39 cellular contexts compared by ENCODE assay signal in genomic region chr6:107205062-107205461, GRCh38.
"Had no signal": no experiment of that assay in that cellular context is flagged by ENCODE, and none has a peak within 500 bp of the region (broad histone marks: within the 10 kb centered on the region; RNA-seq: fewer than 3 reads in every experiment).

No MANE protein-coding gene starts in this region.

- H3K9me3 ChIP-seq: adrenal gland, ascending aorta, body of pancreas had no signal

- DNase-seq: activated effector memory CD4-positive, alpha-beta T cell treated with anti-CD3 and anti-CD28 coated beads, Interleukin-2, amount 50 U/mL, for 16 hours; activated effector memory CD4-positive, alpha-beta T cell treated with Interleukin-2 at 50 U/mL for 16 hours; activated gamma-delta T cell; activated gamma-delta T cell treated with Interleukin-2 at 50 U/mL for 16 hours; activated naive CD4-positive, alpha-beta T cell; activated naive CD4-positive, alpha-beta T cell treated with anti-CD3 and anti-CD28 coated beads for 36 hours; activated naive CD4-positive, alpha-beta T cell treated with anti-CD3 and anti-CD28 coated beads, Interleukin-2, amount 10 ng/mL, durations not matched to agents 7 days and 5 days; activated naive CD4-positive, alpha-beta T cell treated with anti-CD3 and anti-CD28 coated beads, Interleukin-2, amount 50 U/mL, for 16 hours; activated naive CD4-positive, alpha-beta T cell treated with Interleukin-2 at 50 U/mL for 16 hours; activated naive CD8-positive, alpha-beta T cell treated with anti-CD3 and anti-CD28 coated beads for 36 hours; activated naive CD8-positive, alpha-beta T cell treated with anti-CD3 and anti-CD28 coated beads, Interleukin-2, amount 10 ng/mL, durations not matched to agents 7 days and 5 days; activated naive CD8-positive, alpha-beta T cell treated with anti-CD3 and anti-CD28 coated beads, Interleukin-2, amount 50 U/mL, for 24 hours; activated T-cell treated with anti-CD3 and anti-CD28 coated beads for 4 hours; activated T-cell treated with anti-CD3 and anti-CD28 coated beads, Interleukin-2, amount 50 U/mL, for 1 hour; activated T-cell treated with anti-CD3 and anti-CD28 coated beads, Interleukin-2, amount 50 U/mL, for 24 hours; activated T-cell treated with anti-CD3 and anti-CD28 coated beads, Interleukin-2, amount 50 U/mL, for 4 hours; activated T-cell treated with anti-CD3 and anti-CD28 coated beads, Interleukin-2, amount 50 U/mL, for 48 hours; activated T-cell treated with anti-CD3 and anti-CD28 coated beads, Interleukin-2, amount 50 U/mL, for 72 hours; adrenal gland; amniotic stem cell; amygdala; anterior cingulate cortex; aorta; body of pancreas; brain microvascular endothelial cell; caudate nucleus; central memory CD4-positive, alpha-beta T cell; cerebellar nuclear complex had no signal

- H3K27ac Mint-ChIP-seq: activated naive CD4-positive, alpha-beta T cell treated with anti-CD3 and anti-CD28 coated beads for 36 hours; activated naive CD4-positive, alpha-beta T cell treated with anti-CD3 and anti-CD28 coated beads, Interleukin-2, amount 10 ng/mL, durations not matched to agents 7 days and 5 days; activated naive CD4-positive, alpha-beta T cell treated with anti-CD3 and anti-CD28 coated beads, Interleukin-2, amount 50 U/mL, for 24 hours; activated naive CD4-positive, alpha-beta T cell treated with anti-CD3 and anti-CD28 coated beads, Interleukin-2, amount 50 U/mL, for 72 hours; activated naive CD8-positive, alpha-beta T cell; activated naive CD8-positive, alpha-beta T cell treated with anti-CD3 and anti-CD28 coated beads for 36 hours; activated naive CD8-positive, alpha-beta T cell treated with anti-CD3 and anti-CD28 coated beads, Interleukin-2, amount 10 ng/mL, durations not matched to agents 7 days and 5 days; activated naive CD8-positive, alpha-beta T cell treated with anti-CD3 and anti-CD28 coated beads, Interleukin-2, amount 50 U/mL, for 24 hours; activated T-cell treated with anti-CD3 and anti-CD28 coated beads, Interleukin-2, amount 50 U/mL, for 24 hours; activated T-cell treated with anti-CD3 and anti-CD28 coated beads, Interleukin-2, amount 50 U/mL, for 72 hours; activated T-helper 1 cell treated with anti-CD3 and anti-CD28 coated beads, Interleukin-12 subunit alpha, Interleukin-12 subunit beta, Interleukin-2, Interleukin-4 antibody, amounts not matched to agents 30 ng/mL and 10 ng/mL and 1 ng/mL, durations not matched to agents 14 hours and 24 hours and 36 hours; activated T-helper 17 cell treated with anti-CD3 and anti-CD28 coated beads, Interleukin-2, amount 50 U/mL, for 72 hours; activated T-helper 2 cell treated with anti-CD3 and anti-CD28 coated beads, Interferon-gamma antibody, Interleukin-2, Interleukin-4, amounts not matched to agents 10 μg/mL and 5 μg/mL and 100 μg/mL, durations not matched to agents 14 hours and 24 hours and 36 hours had no signal

- H3K36me3 Mint-ChIP-seq: activated naive CD4-positive, alpha-beta T cell treated with anti-CD3 and anti-CD28 coated beads, Interleukin-2, amount 10 ng/mL, durations not matched to agents 7 days and 5 days had no signal

- H3K4me1 Mint-ChIP-seq: activated naive CD4-positive, alpha-beta T cell treated with anti-CD3 and anti-CD28 coated beads, Interleukin-2, amount 10 ng/mL, durations not matched to agents 7 days and 5 days; activated naive CD4-positive, alpha-beta T cell treated with anti-CD3 and anti-CD28 coated beads, Interleukin-2, amount 50 U/mL, for 24 hours; activated naive CD8-positive, alpha-beta T cell treated with anti-CD3 and anti-CD28 coated beads for 36 hours; activated naive CD8-positive, alpha-beta T cell treated with anti-CD3 and anti-CD28 coated beads, Interleukin-2, amount 10 ng/mL, durations not matched to agents 7 days and 5 days; activated naive CD8-positive, alpha-beta T cell treated with anti-CD3 and anti-CD28 coated beads, Interleukin-2, amount 50 U/mL, for 24 hours; activated T-helper 17 cell treated with anti-CD3 and anti-CD28 coated beads, Interleukin-2, amount 50 U/mL, for 72 hours; central memory CD8-positive, alpha-beta T cell had no signal

- H3K27me3 ChIP-seq: adrenal gland, ascending aorta, body of pancreas, brain microvascular endothelial cell, breast epithelium, cardiac muscle cell had no signal

- H3K27me3 Mint-ChIP-seq: activated naive CD4-positive, alpha-beta T cell treated with anti-CD3 and anti-CD28 coated beads, Interleukin-2, amount 10 ng/mL, durations not matched to agents 7 days and 5 days; activated naive CD4-positive, alpha-beta T cell treated with anti-CD3 and anti-CD28 coated beads, Interleukin-2, amount 50 U/mL, for 24 hours; activated naive CD8-positive, alpha-beta T cell; activated naive CD8-positive, alpha-beta T cell treated with anti-CD3 and anti-CD28 coated beads for 36 hours; activated naive CD8-positive, alpha-beta T cell treated with anti-CD3 and anti-CD28 coated beads, Interleukin-2, amount 10 ng/mL, durations not matched to agents 7 days and 5 days; activated naive CD8-positive, alpha-beta T cell treated with anti-CD3 and anti-CD28 coated beads, Interleukin-2, amount 50 U/mL, for 24 hours; activated T-cell treated with anti-CD3 and anti-CD28 coated beads, Interleukin-2, amount 50 U/mL, for 24 hours; activated T-helper 17 cell treated with anti-CD3 and anti-CD28 coated beads, Interleukin-2, amount 50 U/mL, for 72 hours; brain; central memory CD8-positive, alpha-beta T cell had no signal

- H3K36me3 ChIP-seq: adrenal gland, brain microvascular endothelial cell, breast epithelium, cardiac muscle cell had no signal

- H3K4me3 Mint-ChIP-seq: activated naive CD4-positive, alpha-beta T cell treated with anti-CD3 and anti-CD28 coated beads for 36 hours; activated naive CD4-positive, alpha-beta T cell treated with anti-CD3 and anti-CD28 coated beads, Interleukin-2, amount 10 ng/mL, durations not matched to agents 7 days and 5 days; activated naive CD4-positive, alpha-beta T cell treated with anti-CD3 and anti-CD28 coated beads, Interleukin-2, amount 50 U/mL, for 24 hours; activated naive CD8-positive, alpha-beta T cell; activated naive CD8-positive, alpha-beta T cell treated with anti-CD3 and anti-CD28 coated beads for 36 hours; activated naive CD8-positive, alpha-beta T cell treated with anti-CD3 and anti-CD28 coated beads, Interleukin-2, amount 10 ng/mL, durations not matched to agents 7 days and 5 days; activated naive CD8-positive, alpha-beta T cell treated with anti-CD3 and anti-CD28 coated beads, Interleukin-2, amount 50 U/mL, for 24 hours; activated T-cell treated with anti-CD3 and anti-CD28 coated beads, Interleukin-2, amount 50 U/mL, for 24 hours; activated T-cell treated with anti-CD3 and anti-CD28 coated beads, Interleukin-2, amount 50 U/mL, for 4 hours; activated T-cell treated with anti-CD3 and anti-CD28 coated beads, Interleukin-2, amount 50 U/mL, for 72 hours; activated T-helper 1 cell treated with anti-CD3 and anti-CD28 coated beads, Interleukin-12 subunit alpha, Interleukin-12 subunit beta, Interleukin-2, Interleukin-4 antibody, amounts not matched to agents 30 ng/mL and 10 ng/mL and 1 ng/mL, durations not matched to agents 14 hours and 24 hours and 36 hours; activated T-helper 17 cell treated with anti-CD3 and anti-CD28 coated beads, Interleukin-2, amount 50 U/mL, for 72 hours; brain; central memory CD8-positive, alpha-beta T cell had no signal

- H3K27ac ChIP-seq: adrenal gland, ascending aorta, body of pancreas, brain microvascular endothelial cell, breast epithelium, cardiac muscle cell had no signal

- H3K4me1 ChIP-seq: adrenal gland, ascending aorta, body of pancreas, breast epithelium had no signal

- H3K9me3 Mint-ChIP-seq: activated T-helper 17 cell treated with anti-CD3 and anti-CD28 coated beads, Interleukin-2, amount 50 U/mL, for 72 hours had no signal

- H3K4me3 ChIP-seq: adrenal gland, ascending aorta, body of pancreas, breast epithelium, cardiac muscle cell had no signal

- ATAC-seq: activated naive CD4-positive, alpha-beta T cell treated with anti-CD3 and anti-CD28 coated beads, Interleukin-2, amount 50 U/mL, for 72 hours; activated naive CD8-positive, alpha-beta T cell treated with anti-CD3 and anti-CD28 coated beads, Interleukin-2, amount 50 U/mL, for 24 hours; activated T-cell treated with anti-CD3 and anti-CD28 coated beads, Interleukin-2, amount 50 U/mL, for 4 hours; activated T-cell treated with anti-CD3 and anti-CD28 coated beads, Interleukin-2, amount 50 U/mL, for 72 hours; activated T-helper 17 cell treated with anti-CD3 and anti-CD28 coated beads, Interleukin-2, amount 50 U/mL, for 72 hours; body of pancreas had no signal
